ENCODE assay signal across 9 cellular contexts in genomic region chr15:47756872-47757271, GRCh38. TPM values are rescaled to one million over a fixed set of nuclear protein-coding genes. Genes with fewer than 3 reads are reported as not detected.
DNase-seq lines count a peak whose midpoint lies in the region; ATAC-seq and TF ChIP-seq lines count a peak whose summit lies in the region.
"Had no signal": no experiment of that assay in that cellular context is flagged by ENCODE, and none has a peak within 500 bp of the region (broad histone marks: within the 10 kb centered on the region; RNA-seq: fewer than 3 reads in every experiment).

No MANE protein-coding gene starts in this region.

- H3K27ac ChIP-seq in AG04450 (ENCODE audit: low read depth, low read length) (no peak overlapping the region), IMR-90 (ENCODE audit: insufficient read depth, low read length) (no peak overlapping the region)
- H3K27ac ChIP-seq: neural progenitor cell had no signal

- H4K5ac ChIP-seq in IMR-90 (ENCODE audit: low read depth, low read length) = no peak overlapping the region

- dilution Hi-C loops in IMR-90 (cut with HindIII; ENCODE audit: low sequenced_read_pairs, unreplicated experiment) = no loop called here

- ATAC-seq in IMR-90 (ENCODE audit: low read depth) (peak; percentile 99), left colon (peak; percentile 90)

- no peak overlapping the region for H4K8ac ChIP-seq in IMR-90 (ENCODE audit: low read depth in 2 of 2, low read length in 2 of 2)

- H3K56ac ChIP-seq in IMR-90 (ENCODE audit: extremely low read depth, insufficient read depth, low read length) = no peak overlapping the region

- peaks cover 7% of the 10 kb centered on the region for H3K9me1 ChIP-seq in IMR-90 (ENCODE audit: insufficient read depth, low read length)

- TF ChIP-seq RAD21 in IMR-90 (IDR thresholded peaks at IDR 0.05; ENCODE audit: low read length) = 0 out of 2 replicates have a peak, but pooled peaks have one; percentile 4

- CTCF ChIA-PET in AG04450 (lab: Charles Lee) = interaction anchor here (0.6 to 1.3 kb wide), 4 partner anchors 231 to 595 kb away, joined by 3 to 5 read pairs (median 3); no protein-coding TSS in a partner anchor
- CTCF ChIA-PET in IMR-90 (lab: Yijun Ruan, JAX) = interaction anchor here (1.1 kb wide), 2 partner anchors 11 to 13 kb away, joined by 3 to 4 read pairs; no protein-coding TSS in a partner anchor

- H3K9me3 ChIP-seq in AG04450 (ENCODE audit: control insufficient read depth, insufficient read depth, low read length) = no peaks in the 10 kb centered on the region; the same call in 1 of the 2 replicates
- peaks cover 3% of the 10 kb centered on the region for H3K9me3 ChIP-seq in IMR-90 (ENCODE audit: control insufficient read depth, insufficient read depth, low read length)

- no peak overlapping the region for H3K18ac ChIP-seq in IMR-90 (ENCODE audit: low read depth, low read length)

- H3K4me3 ChIP-seq in AG04450 (ENCODE audit: low read depth, low read length) (no peak overlapping the region), IMR-90 (ENCODE audit: insufficient read depth, low read depth, low read length) (no peak overlapping the region), cardiac fibroblast (replicated peaks in 1 of 2; ENCODE audit: low read depth in 2 of 2, low read length in 2 of 2) (no peak overlapping the region), lower leg skin (ENCODE audit: low read depth, poor library complexity, severe bottlenecking) (no peak overlapping the region)
- H3K4me3 ChIP-seq: neural progenitor cell had no signal

- H2AK9ac ChIP-seq in IMR-90 (replicated peaks; ENCODE audit: low read depth, low read length, poor library complexity) = no peak overlapping the region

- no CpG with 5 or more reads among the region's 2 CpGs for WGBS in IMR-90 (ENCODE audit: extremely low coverage in 2 of 2, insufficient read length in 1 of 2), 2 experiments
- WGBS in lower leg skin, 2 donors = 73 to 87% methylated on average over 2 of the region's 2 CpGs

- DNase-seq in AG04450 (ENCODE audit: low read depth, low spot score) = peak; percentile 44
- DNase-seq in IMR-90 = peak; percentile 91
- peak; percentile 67 to 90 for DNase-seq in cardiac fibroblast (ENCODE audit: low read depth in 2 of 2)
- peak in 1 of 2 donors; percentile 27 for DNase-seq in left colon
- no peak for DNase-seq in epidermal melanocyte (ENCODE audit: insufficient read length, low spot score)
- DNase-seq in lower leg skin (ENCODE audit: low spot score in 2 of 2) = no peak
- no peak for DNase-seq in GOT3 (lab: John Stamatoyannopoulos, UW)
- no peak for DNase-seq in mesenteric fat pad (ENCODE audit: low spot score)

- no peak overlapping the region for H3K14ac ChIP-seq in IMR-90 (replicated peaks; ENCODE audit: low read depth, low read length)

- no peaks in the 10 kb centered on the region for H4K20me1 ChIP-seq in IMR-90 (ENCODE audit: insufficient read depth, low read length)

- no peak overlapping the region for H2BK15ac ChIP-seq in IMR-90 (ENCODE audit: low read depth, low read length)

- H3K79me1 ChIP-seq in IMR-90 (ENCODE audit: low read depth in 1 of 2, low read length in 2 of 2) = peaks cover 0 to 43% of the 10 kb centered on the region in 2 experiments; a peak in 2 of 4 replicates

- in situ Hi-C loops in IMR-90 (cut with MboI; ENCODE audit: low sequenced_read_pairs) = no loop called here

- no peak overlapping the region for H4K91ac ChIP-seq in IMR-90 (ENCODE audit: insufficient read depth, low read depth, low read length)

- peaks cover 6% of the 10 kb centered on the region; the same call in 1 of the 2 replicates for H3K36me3 ChIP-seq in IMR-90 (ENCODE audit: control insufficient read depth, insufficient read depth, low read length)
- H3K36me3 ChIP-seq: neural progenitor cell had no signal

- H3K4me2 ChIP-seq in IMR-90 (ENCODE audit: low read depth, low read length) = no peak overlapping the region
- H3K4me2 ChIP-seq: neural progenitor cell had no signal

- intact Hi-C loops in IMR-90 (cut with micrococcal nuclease) (loop anchor here (2.0 kb wide), 1 partner anchor 38 kb away; no protein-coding TSS in a partner anchor), left colon (cut with DNase I, micrococcal nuclease) (no loop called here), lower leg skin (cut with DNase I; ENCODE audit: low total_unique reads) (no loop called here)

- no peak overlapping the region for H2AFZ ChIP-seq in IMR-90 (replicated peaks; ENCODE audit: low read length, poor library complexity)
- H2AFZ ChIP-seq: neural progenitor cell had no signal

- no peak overlapping the region for H2BK20ac ChIP-seq in IMR-90 (ENCODE audit: low read depth, low read length)

- BruUV-seq in IMR-90 (replicated peaks; lab: Mats Ljungman, UMichigan) = no TSS peak

- H3K27me3 ChIP-seq in AG04450 (ENCODE audit: control insufficient read depth, insufficient read depth, low read length) (no peaks in the 10 kb centered on the region), IMR-90 (ENCODE audit: control insufficient read depth, insufficient read depth, low read length) (no peaks in the 10 kb centered on the region)
- H3K27me3 ChIP-seq: neural progenitor cell had no signal

- TF ChIP-seq POLR2A in IMR-90 (IDR thresholded peaks at IDR 0.05; ENCODE audit: low read depth, low read length) = no peak
- no peak for TF ChIP-seq POLR2A in lower leg skin (IDR thresholded peaks at IDR 0.05)

- POLR2A ChIA-PET in AG04450 (lab: Yijun Ruan, JAX) = interaction anchor here (0.7 kb wide), 2 partner anchors 48 to 239 kb away, joined by 4 to 6 read pairs; no protein-coding TSS in a partner anchor
- POLR2A ChIA-PET in IMR-90 (lab: Charles Lee; ENCODE audit: unreplicated experiment) = interaction anchor here (0.5 kb wide), 1 partner anchor 37 kb away, joined by 16 read pairs; no protein-coding TSS in a partner anchor

- H2BK120ac ChIP-seq in IMR-90 (ENCODE audit: low read depth, low read length) = no peak overlapping the region

- no peak for TF ChIP-seq CTCF in AG04450 (IDR thresholded peaks at IDR 0.05; ENCODE audit: low read depth, low read length)
- TF ChIP-seq CTCF in IMR-90 (conservative IDR thresholded peaks at IDR 0.05; ENCODE audit: low read depth, low read length) = no peak
- no peak for TF ChIP-seq CTCF in cardiac fibroblast (IDR thresholded peaks at IDR 0.05; ENCODE audit: low read depth, low read length)
- no peak for TF ChIP-seq CTCF in lower leg skin (IDR thresholded peaks at IDR 0.05)

- H3K4me1 ChIP-seq in IMR-90 (ENCODE audit: control insufficient read depth, insufficient read depth, low read length) = peaks cover 2% of the 10 kb centered on the region
- H3K4me1 ChIP-seq: neural progenitor cell had no signal

- no peak overlapping the region for H3K23ac ChIP-seq in IMR-90 (ENCODE audit: low read depth, low read length)

- H2AK5ac ChIP-seq in IMR-90 (ENCODE audit: low read depth, low read length) = no peak overlapping the region

- peak overlapping the region; percentile 12; the same call in 1 of the 2 replicates for H3K4ac ChIP-seq in IMR-90 (ENCODE audit: low read depth, low read length)

- H2BK5ac ChIP-seq in IMR-90 (ENCODE audit: low read depth, low read length, poor library complexity, severe bottlenecking) = peak overlapping the region; percentile 69

- no peak overlapping the region for H3K9ac ChIP-seq in IMR-90 (ENCODE audit: low read depth, low read length)
- H3K9ac ChIP-seq: neural progenitor cell had no signal

TF ChIP-seq in IMR-90, 13 proteins besides CTCF, POLR2A, EP300 and RAD21:
- TF ChIP-seq NFE2L2 (IDR thresholded peaks at IDR 0.05; ENCODE audit: low read depth, low read length) = peak; percentile 62; the same call in 1 of the 2 replicates
- TF ChIP-seq FOS (IDR thresholded peaks at IDR 0.05; ENCODE audit: low read depth, low read length) = peak; percentile 73; the same call in 1 of the 2 replicates
- no peak for TF ChIP-seq USF2 (IDR thresholded peaks at IDR 0.05; ENCODE audit: low read depth, low read length)
- TF ChIP-seq CHD1 (IDR thresholded peaks at IDR 0.05; ENCODE audit: low read depth, low read length) = no peak
- TF ChIP-seq SMC3 (IDR thresholded peaks at IDR 0.05; ENCODE audit: low read depth, low read length) = peak; percentile 23; the same call in 1 of the 2 replicates
- TF ChIP-seq MAFK (IDR thresholded peaks at IDR 0.05; ENCODE audit: low read depth, low read length) = peak; percentile 77
- no peak for TF ChIP-seq RCOR1 (IDR thresholded peaks at IDR 0.05; ENCODE audit: insufficient replicate concordance, low read length)

RNA-seq across cellular contexts. Expression of gene SEMA6D, which starts 39.6 kb away (rescaled TPM):
- polyA plus RNA-seq in AG04450 (2011; rRNA removed) (7.9 and 10.7 TPM in 2 replicates), IMR-90 (2012; rRNA removed) (12.6 and 13.1 TPM in 2 replicates)
- polyA minus RNA-seq in AG04450 (2011; rRNA and poly(A)+ RNA removed) = 8.9 and 14.4 TPM in 2 replicates
- total RNA-seq in IMR-90 (2012; rRNA removed) (17.4 and 18.3 TPM in 2 replicates), left colon (10 to 100 TPM; 34.4 to 52.6 TPM), lower leg skin (10 to 100 TPM in 1 of 4 donors, 1 to 10 TPM in 3; 5.6 to 15.0 (median 6.6) TPM), mesenteric fat pad (4.9 TPM)
- polyA plus RNA-seq in IMR-90 (2012; cell fraction: cytosol; rRNA removed) = 2.2 and 4.9 TPM in 2 replicates
- 9.6 and 42.5 TPM in 2 replicates for polyA plus RNA-seq in IMR-90 (2012; cell fraction: nucleus; rRNA removed; ENCODE audit: low replicate concordance)

Comparison
In these comparisons a context has a peak if more than half of its experiments do, and no peak if none do; other contexts are left out.
1. DNase-seq: peak in AG04450 (single experiment), IMR-90 (single experiment) and cardiac fibroblast (2 of 2); none in epidermal melanocyte (single experiment), lower leg skin (0 of 2), GOT3 (single experiment) and mesenteric fat pad (single experiment).